8 cellular contexts compared by ENCODE assay signal in genomic region chr13:101289764-101290163, GRCh38.
A peak's percentile ranks its signal among the peaks of the same experiment; 100 is the strongest.
DNase-seq lines count a peak whose midpoint lies in the region; ATAC-seq lines count a peak whose summit lies in the region.

No MANE protein-coding gene starts in this region.

- peak; percentile 2 for DNase-seq in DMS 273 treated with DMSO at 0.1 percent for 48 hours (lab: John Stamatoyannopoulos, UW)
- DNase-seq in NCI-H1048 (lab: John Stamatoyannopoulos, UW) = peak; percentile 25
- DNase-seq in SW480 (ENCODE audit: low spot score) = peak; percentile 11
- peak; percentile 67 for DNase-seq in iPS-NIHi7 (ENCODE audit: extremely low spot score)
- no peak for DNase-seq in dedifferentiated amniotic fluid mesenchymal stem cell (ENCODE audit: extremely low spot score)

- ATAC-seq in HG02840 (IDR thresholded peaks at IDR 0.05; ENCODE audit: low FRiP score, unreplicated experiment) (no peak), HG03039 (IDR thresholded peaks at IDR 0.05; ENCODE audit: unreplicated experiment) (no peak), GM21515 (IDR thresholded peaks at IDR 0.05; ENCODE audit: unreplicated experiment) (no peak)
